ENCODE assay signal across 8 cellular contexts in the genomic region with DNA sequence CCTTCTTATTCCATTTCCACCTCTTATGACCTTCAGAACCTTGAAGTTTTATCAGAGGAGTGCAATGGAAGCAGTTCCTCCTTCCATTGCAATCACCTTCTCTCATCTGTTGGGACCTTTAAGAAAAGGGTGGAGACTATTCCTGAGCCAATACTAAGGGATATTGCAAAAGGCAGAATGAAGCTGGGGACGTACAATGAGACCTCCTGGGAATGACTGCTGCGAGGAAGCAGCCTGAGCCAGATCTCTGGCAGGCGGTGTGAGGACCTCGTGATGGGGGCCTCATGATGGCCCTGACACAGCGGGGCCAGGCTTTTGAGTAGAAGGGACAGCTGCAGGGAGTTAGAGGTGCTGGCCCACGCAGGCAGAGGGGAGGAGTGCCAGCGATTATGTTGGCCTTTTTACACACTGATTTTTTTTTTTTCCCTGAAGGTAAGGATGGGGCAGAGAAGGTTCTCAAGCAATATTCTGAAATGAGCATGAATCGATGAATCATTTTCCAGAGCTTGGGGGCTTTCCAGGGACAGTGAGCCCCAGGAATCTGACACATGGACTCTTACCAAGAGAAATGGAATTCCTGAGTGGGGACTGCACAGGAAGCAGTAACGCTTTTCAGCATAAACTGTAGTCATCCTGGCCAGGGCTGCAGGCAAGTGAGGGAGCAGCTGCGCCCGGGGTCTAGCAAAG. TPM values are rescaled to one million over a fixed set of nuclear protein-coding genes. Genes with fewer than 3 reads are reported as not detected.
DNase-seq lines count a peak whose midpoint lies in the region; ATAC-seq, FAIRE-seq and TF ChIP-seq lines count a peak whose summit lies in the region.
"Had no signal": no experiment of that assay in that cellular context is flagged by ENCODE, and none has a peak within 500 bp of the region (broad histone marks: within the 10 kb centered on the region; RNA-seq: fewer than 3 reads in every experiment).

No MANE protein-coding gene starts in this region.

- H3K27me3 ChIP-seq in H1 (replicated peaks in 1 of 4; ENCODE audit: control insufficient read depth in 3 of 4, extremely low read depth in 1 of 4, insufficient read depth in 3 of 4, low read length in 3 of 4) (no peaks in the 10 kb centered on the region; a peak in 1 of 7 replicates), lower lobe of right lung (ENCODE audit: low read depth) (peaks cover 4% of the 10 kb centered on the region), uterus (no peaks in the 10 kb centered on the region)

- no peak overlapping the region for H3K18ac ChIP-seq in H1 (ENCODE audit: extremely low read depth, low read length)

- no peak overlapping the region for H2BK15ac ChIP-seq in H1 (ENCODE audit: low read length)

- H3K4ac ChIP-seq in H1 (replicated peaks; ENCODE audit: insufficient read length, low read depth, low read length) = no peak overlapping the region

- WGBS in H1 (ENCODE audit: extremely low coverage in 1 of 2, insufficient coverage in 1 of 2, insufficient read length in 1 of 2, insufficient replicate concordance in 2 of 2, low coverage in 1 of 2, low lambda C conversion rate in 2 of 2, missing lambda C conversion rate in 1 of 2), 2 experiments = 87% methylated on average over 11 of the region's 11 CpGs; no CpG with 5 or more reads in 1 of the 2 experiments

- TF ChIP-seq CTCF in H1 (IDR thresholded peaks at IDR 0.05; ENCODE audit: control extremely low read depth in 1 of 3, insufficient read depth in 1 of 3, low read depth in 1 of 3, low read length in 3 of 3) = no peak
- no peak for TF ChIP-seq CTCF in lower lobe of right lung (IDR thresholded peaks at IDR 0.05)
- no peak for TF ChIP-seq CTCF in uterus (IDR thresholded peaks at IDR 0.05)

- no peak for TF ChIP-seq POLR2A in H1 (IDR thresholded peaks at IDR 0.05; ENCODE audit: control extremely low read depth in 1 of 2, low read depth in 2 of 2, low read length in 2 of 2)
- no peak for TF ChIP-seq POLR2A in uterus (IDR thresholded peaks at IDR 0.05)

- no peak overlapping the region for H3K14ac ChIP-seq in H1 (ENCODE audit: insufficient read length)

- H3K4me2 ChIP-seq in H1 (ENCODE audit: insufficient read depth in 1 of 2, low read depth in 2 of 2, low read length in 2 of 2) = no peak overlapping the region

- no peak for FAIRE-seq in H1 (lab: Jason Lieb, UNC)

- TF ChIP-seq RAD21 in H1 (IDR thresholded peaks at IDR 0.05 in 1 of 2, conservative IDR thresholded peaks at IDR 0.05 in 1 of 2; ENCODE audit: low read depth in 2 of 2, low read length in 2 of 2) = no peak

- H3K36me3 ChIP-seq in H1 (ENCODE audit: control insufficient read depth in 2 of 4, insufficient read depth in 4 of 4, low read length in 3 of 4) (no peaks in the 10 kb centered on the region), lower lobe of right lung (no peaks in the 10 kb centered on the region), uterus (no peaks in the 10 kb centered on the region)

- peak; percentile 28 to 46 for ATAC-seq in lower lobe of right lung
- ATAC-seq in HG02852 (IDR thresholded peaks at IDR 0.05; ENCODE audit: unreplicated experiment) = no peak

- no peaks in the 10 kb centered on the region; the same call in 1 of the 2 replicates for H3K79me1 ChIP-seq in H1 (ENCODE audit: low read depth, low read length)

- H2BK120ac ChIP-seq in H1 (replicated peaks; ENCODE audit: low read depth, low read length) = no peak overlapping the region

- H3K27ac ChIP-seq in H1 (ENCODE audit: low read depth, low read length) (no peak overlapping the region), lower lobe of right lung (peak overlapping the region; percentile 11), uterus (peak overlapping the region; percentile 35 to 58)

- H4K8ac ChIP-seq in H1 (ENCODE audit: extremely low read depth, insufficient read depth, low read length) = no peak overlapping the region

- peak overlapping the region; percentile 23; the same call in 1 of the 2 replicates for H2AFZ ChIP-seq in H1 (ENCODE audit: low read length)

- H2BK5ac ChIP-seq in H1 (ENCODE audit: low read depth, low read length) = no peak overlapping the region

- H3K9ac ChIP-seq in H1 (replicated peaks in 1 of 4; ENCODE audit: extremely low read depth in 1 of 4, low read depth in 3 of 4, low read length in 3 of 4) = no peak overlapping the region

- no peak overlapping the region for H2BK20ac ChIP-seq in H1 (ENCODE audit: low read length)

- H4K20me1 ChIP-seq in H1 (replicated peaks in 1 of 2; ENCODE audit: control insufficient read depth in 1 of 2, insufficient read depth in 2 of 2, low read length in 2 of 2) = no peaks in the 10 kb centered on the region

- no peaks in the 10 kb centered on the region; the same call in 1 of the 2 replicates for H3K23me2 ChIP-seq in H1 (ENCODE audit: low read depth, low read length)

- no peaks in the 10 kb centered on the region for H3K79me2 ChIP-seq in H1 (ENCODE audit: control insufficient read depth in 1 of 2, insufficient read depth in 2 of 2, low read length in 2 of 2)

- no peak overlapping the region for H3K23ac ChIP-seq in H1 (ENCODE audit: insufficient read length)

- H3K4me1 ChIP-seq in H1 (replicated peaks in 1 of 4; ENCODE audit: control insufficient read depth in 3 of 4, insufficient read depth in 4 of 4, low read length in 3 of 4) (peaks cover 3 to 10% (median 5%) of the 10 kb centered on the region in 4 experiments; a peak in 6 of 7 replicates), lower lobe of right lung (no peaks in the 10 kb centered on the region), uterus (no peaks in the 10 kb centered on the region)

- H3K9me3 ChIP-seq in H1 (ENCODE audit: insufficient read depth in 2 of 2, low read depth in 1 of 2, low read length in 1 of 2) (no peaks in the 10 kb centered on the region), lower lobe of right lung (no peaks in the 10 kb centered on the region), uterus (no peaks in the 10 kb centered on the region)

- H4K5ac ChIP-seq in H1 (ENCODE audit: insufficient read length, low read depth, low read length) = no peak overlapping the region

- H3K4me3 ChIP-seq in H1 (ENCODE audit: extremely low read depth in 1 of 4, insufficient read depth in 2 of 4, low read depth in 3 of 4, low read length in 4 of 4) = no peak overlapping the region
- no peak overlapping the region for H3K4me3 ChIP-seq in lower lobe of right lung
- H3K4me3 ChIP-seq in uterus = no peak overlapping the region

- POLR2A ChIA-PET in H1 (lab: Charles Lee; ENCODE audit: partially characterized antibody) = no interaction called here

- intact Hi-C loops in lower lobe of right lung (cut with DNase I) (no loop called here), uterus (cut with DNase I; ENCODE audit: low total_unique reads) (no loop called here)

- CTCF ChIA-PET in H1 (lab: Charles Lee; ENCODE audit: partially characterized antibody) = interaction anchor here (0.7 to 7.7 kb wide), 4 partner anchors 15 to 519 kb away, joined by 3 to 125 read pairs (median 3); a partner anchor contains a TSS

- DNase-seq in OCI-M1 (lab: John Stamatoyannopoulos, UW) (peak; percentile 49), H1 (ENCODE audit: low read depth in 1 of 2, low spot score in 2 of 2) (no peak), lower lobe of right lung (no peak), uterus (peak; percentile 75 to 85), KG1 (lab: John Stamatoyannopoulos, UW) (no peak), NCI-H1092 (lab: John Stamatoyannopoulos, UW) (no peak)
- DNase-seq: NCI-H748 treated with DMSO at 0.1 percent for 48 hours had no signal

- no peak for TF ChIP-seq EP300 in H1 (IDR thresholded peaks at IDR 0.05; ENCODE audit: borderline replicate concordance in 1 of 2, low read depth in 2 of 2, low read length in 2 of 2)

- no peak overlapping the region for H2BK12ac ChIP-seq in H1 (ENCODE audit: low read depth, low read length)

- H4K91ac ChIP-seq in H1 (replicated peaks; ENCODE audit: insufficient read length, low read length) = no peak overlapping the region

- no peak overlapping the region for H3K56ac ChIP-seq in H1 (replicated peaks; ENCODE audit: insufficient read length, low read depth, low read length)

- H2AK5ac ChIP-seq in H1 (ENCODE audit: low read depth, low read length) = no peak overlapping the region

TF ChIP-seq in H1, 55 proteins besides CTCF, POLR2A, EP300 and RAD21:
- TF ChIP-seq SIX5 (IDR thresholded peaks at IDR 0.05; ENCODE audit: low read depth, low read length) (no peak), BACH1 (IDR thresholded peaks at IDR 0.05; ENCODE audit: low read length) (no peak), RFX5 (IDR thresholded peaks at IDR 0.05; ENCODE audit: borderline replicate concordance, low read depth, low read length) (no peak)
- TF ChIP-seq, protein P1, sequence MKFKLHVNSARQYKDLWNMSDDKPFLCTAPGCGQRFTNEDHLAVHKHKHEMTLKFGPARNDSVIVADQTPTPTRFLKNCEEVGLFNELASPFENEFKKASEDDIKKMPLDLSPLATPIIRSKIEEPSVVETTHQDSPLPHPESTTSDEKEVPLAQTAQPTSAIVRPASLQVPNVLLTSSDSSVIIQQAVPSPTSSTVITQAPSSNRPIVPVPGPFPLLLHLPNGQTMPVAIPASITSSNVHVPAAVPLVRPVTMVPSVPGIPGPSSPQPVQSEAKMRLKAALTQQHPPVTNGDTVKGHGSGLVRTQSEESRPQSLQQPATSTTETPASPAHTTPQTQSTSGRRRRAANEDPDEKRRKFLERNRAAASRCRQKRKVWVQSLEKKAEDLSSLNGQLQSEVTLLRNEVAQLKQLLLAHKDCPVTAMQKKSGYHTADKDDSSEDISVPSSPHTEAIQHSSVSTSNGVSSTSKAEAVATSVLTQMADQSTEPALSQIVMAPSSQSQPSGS (IDR thresholded peaks at IDR 0.05; ENCODE audit: low read length) = no peak

RNA-seq across cellular contexts. Expression of a gene that starts 40.0 kb away (rescaled TPM):
- total RNA-seq in H1 (2021; fragmentation: NEBNext Ultra II Directional; extraction: Animal tissue kit (Norgen Biotek cat#: 25700)) = 187 and 193 TPM in 2 replicates
- polyA plus RNA-seq in H1 (2011; rRNA removed) = 274 and 419 TPM in 2 replicates
- polyA plus RNA-seq in H1 (2011; cell fraction: cytosol; rRNA removed) = 356 TPM
- 97.9 TPM for polyA plus RNA-seq in H1 (2011; cell fraction: nucleus; rRNA removed)
- 173 to 209 TPM (median 191 TPM) in 4 replicates for polyA plus RNA-seq in H1 (2012, experiment 1 of 2)
- polyA plus RNA-seq in H1 (2012, experiment 2 of 2) = 211 TPM
- polyA plus RNA-seq in H1 (2013, experiment 1 of 2) = 526 TPM
- polyA plus RNA-seq in H1 (2013, experiment 2 of 2) = 580 TPM
- 183 and 197 TPM in 2 replicates for polyA minus RNA-seq in H1 (2011; rRNA and poly(A)+ RNA removed)
- 90.7 TPM for polyA minus RNA-seq in H1 (2011; cell fraction: cytosol; rRNA and poly(A)+ RNA removed)
- 57.7 TPM for polyA minus RNA-seq in H1 (2011; cell fraction: nucleus; rRNA and poly(A)+ RNA removed)
- total RNA-seq in lower lobe of right lung (223 TPM), uterus (100 to 1,000 TPM; 255 to 386 (median 292) TPM)

Comparison
In these comparisons a context has a peak if more than half of its experiments do, and no peak if none do; other contexts are left out.
1. DNase-seq: peak in OCI-M1 (single experiment) and uterus (2 of 2); none in H1 (0 of 2), lower lobe of right lung (single experiment), KG1 (single experiment) and NCI-H1092 (single experiment).